ENCODE assay signal across 30 cellular contexts in genomic region chr15:83193721-83194120, GRCh38.
"Had no signal": no experiment of that assay in that cellular context is flagged by ENCODE, and none has a peak within 500 bp of the region (broad histone marks: within the 10 kb centered on the region; RNA-seq: fewer than 3 reads in every experiment).

No MANE protein-coding gene starts in this region.

- H3K36me3 ChIP-seq: cardiac muscle cell, gastrocnemius medialis, ovary, right lobe of liver, upper lobe of left lung, vagina had no signal

- H3K4me3 ChIP-seq: body of pancreas, cardiac muscle cell, coronary artery, gastrocnemius medialis, ovary, right lobe of liver, skin epidermis, upper lobe of left lung, vagina had no signal

- H3K27me3 ChIP-seq: body of pancreas, cardiac muscle cell, gastrocnemius medialis, ovary, upper lobe of left lung, vagina had no signal

- H3K4me3 Mint-ChIP-seq: activated naive CD8-positive, alpha-beta T cell; effector memory CD8-positive, alpha-beta T cell; naive thymus-derived CD4-positive, alpha-beta T cell; stimulated activated naive CD8-positive, alpha-beta T cell treated with anti-CD3 and anti-CD28 coated beads, Interleukin-15, Interleukin-2, amounts not matched to agents 100 ng/mL and 50 ng/mL, for 24 hours had no signal

- H3K9me3 Mint-ChIP-seq: effector memory CD8-positive, alpha-beta T cell; stimulated activated naive CD8-positive, alpha-beta T cell treated with anti-CD3 and anti-CD28 coated beads, Interleukin-15, Interleukin-2, amounts not matched to agents 100 ng/mL and 50 ng/mL, for 24 hours had no signal

- H3K4me1 ChIP-seq: body of pancreas, right lobe of liver had no signal

- H3K9me3 ChIP-seq: body of pancreas, gastrocnemius medialis, ovary, right lobe of liver, upper lobe of left lung, vagina had no signal

- FAIRE-seq: endothelial cell of umbilical vein, TTC549 had no signal

- H3K27ac Mint-ChIP-seq: activated naive CD8-positive, alpha-beta T cell; effector memory CD8-positive, alpha-beta T cell; naive thymus-derived CD4-positive, alpha-beta T cell; stimulated activated naive CD8-positive, alpha-beta T cell treated with anti-CD3 and anti-CD28 coated beads, Interleukin-15, Interleukin-2, amounts not matched to agents 100 ng/mL and 50 ng/mL, for 24 hours had no signal

- H3K27ac ChIP-seq: body of pancreas, coronary artery, gastrocnemius medialis, ovary, right lobe of liver, skin epidermis, upper lobe of left lung, vagina, VCaP had no signal

- DNase-seq: activated CD4-positive, alpha-beta T cell treated with anti-CD3 and anti-CD28 coated beads for 4 hours; activated CD4-positive, alpha-beta T cell treated with anti-CD3 and anti-CD28 coated beads, Interleukin-2, amount 50 U/mL, for 48 hours; activated CD8-positive, alpha-beta memory T cell treated with anti-CD3 and anti-CD28 coated beads for 24 hours; activated effector memory CD4-positive, alpha-beta T cell treated with Interleukin-2 at 50 U/mL for 16 hours; activated naive CD4-positive, alpha-beta T cell treated with Interleukin-2 at 50 U/mL for 16 hours; aorta; body of pancreas; effector memory CD8-positive, alpha-beta T cell; gastrocnemius medialis; glutamatergic neuron; islet precursor cell; left cardiac atrium; mammary epithelial cell; midbrain; naive thymus-derived CD4-positive, alpha-beta T cell; ovary; right lobe of liver; stimulated activated CD4-positive, alpha-beta T cell treated with anti-CD3 and anti-CD28 coated beads, Interleukin-12 subunit alpha, Interleukin-12 subunit beta, amount 100 ng/mL, for 4 hours; stimulated activated CD4-positive, alpha-beta T cell treated with anti-CD3 and anti-CD28 coated beads, Interleukin-4, amount 100 ng/mL, for 1 hour; upper lobe of left lung had no signal

- ATAC-seq: body of pancreas; effector memory CD8-positive, alpha-beta T cell; gastrocnemius medialis; left cardiac atrium; naive thymus-derived CD4-positive, alpha-beta T cell; right lobe of liver had no signal

- H3K36me3 Mint-ChIP-seq: activated naive CD8-positive, alpha-beta T cell had no signal

- H3K27me3 Mint-ChIP-seq: progenitor cell of endocrine pancreas had no signal
